In genomic region chr4:39126256-39127095, GRCh38 we compare ENCODE assay signal across 1 cellular context.
TF ChIP-seq lines count a peak whose summit lies in the region.

No MANE protein-coding gene starts in this region.

TF ChIP-seq in K562, 482 proteins besides CTCF, POLR2A, EP300 and RAD21 (continued from another document):
- TF ChIP-seq TEAD4 (IDR thresholded peaks at IDR 0.05; ENCODE audit: low read length) (peak; percentile 66; the same call in 1 of the 2 replicates), TEAD4 (CRISPR knock-in tag; IDR thresholded peaks at IDR 0.05; ENCODE audit: borderline replicate concordance) (no peak), TAL1 (IDR thresholded peaks at IDR 0.05) (peak; percentile 58), IFI16 (CRISPR knock-in tag; IDR thresholded peaks at IDR 0.05) (no peak), TCF3 (CRISPR knock-in tag; IDR thresholded peaks at IDR 0.05) (peak; percentile 36; the same call in 1 of the 2 replicates), CBFA2T2 (conservative IDR thresholded peaks at IDR 0.05) (peak; percentile 38)
